Comparison of ENCODE assay signal across 15 cellular contexts in the genomic region with DNA sequence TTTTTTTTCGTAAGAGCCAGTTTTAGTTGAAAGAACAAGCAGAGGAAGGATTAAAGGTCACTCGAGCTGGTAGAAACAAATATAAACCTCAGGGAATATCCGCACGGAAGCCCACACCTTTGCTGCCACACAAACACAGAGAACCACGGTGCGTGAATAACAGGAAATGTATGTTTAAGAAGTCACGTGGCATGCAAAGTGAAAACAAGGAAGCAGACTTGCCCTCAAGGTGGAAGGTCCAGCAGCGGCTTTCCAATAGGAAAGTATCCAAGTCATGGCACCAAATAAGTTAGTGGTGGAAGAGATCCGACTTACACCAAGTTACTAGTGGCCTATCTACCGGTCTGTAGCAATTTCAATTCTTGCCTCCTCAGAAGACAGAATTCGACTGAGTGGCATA.
A peak's percentile ranks its signal among the peaks of the same experiment; 100 is the strongest.
DNase-seq lines count a peak whose midpoint lies in the region; ATAC-seq, FAIRE-seq and TF ChIP-seq lines count a peak whose summit lies in the region.
"Had no signal": no experiment of that assay in that cellular context is flagged by ENCODE, and none has a peak within 500 bp of the region (broad histone marks: within the 10 kb centered on the region; RNA-seq: fewer than 3 reads in every experiment).

No MANE protein-coding gene starts in this region.

- H3K9me3 ChIP-seq in K562 (replicated peaks; ENCODE audit: control insufficient read depth, insufficient read depth, low read depth, low read length) = no peaks in the 10 kb centered on the region
- H3K9me3 ChIP-seq in mucosa of descending colon = no peaks in the 10 kb centered on the region
- H3K9me3 ChIP-seq: A549, BE2C, HAP-1 had no signal

- H3K27ac Mint-ChIP-seq in chondrocyte (ENCODE audit: unreplicated experiment) = no peak overlapping the region
- H3K27ac Mint-ChIP-seq: CD4-positive, alpha-beta memory T cell had no signal

- POLR2A ChIA-PET in K562 (lab: Yijun Ruan, JAX) = no interaction called here

- CTCF ChIA-PET in K562 (lab: Yijun Ruan, JAX; ENCODE audit: low intra/inter-chr PET ratio) = no interaction called here

- H3K36me3 ChIP-seq in K562 (ENCODE audit: control insufficient read depth, insufficient read depth, low read length) (no peaks in the 10 kb centered on the region), mucosa of descending colon (ENCODE audit: low read depth) (no peaks in the 10 kb centered on the region)
- H3K36me3 ChIP-seq: BE2C, HAP-1 had no signal

- H2AFZ ChIP-seq in K562 (ENCODE audit: low read depth, low read length) = peak overlapping the region; percentile 85
- H2AFZ ChIP-seq: GM23248 had no signal

- no peaks in the 10 kb centered on the region for H4K20me1 ChIP-seq in K562 (replicated peaks; ENCODE audit: control insufficient read depth, insufficient read depth, low read length)

- no peaks in the 10 kb centered on the region for H3K4me1 ChIP-seq in K562 (replicated peaks in 1 of 2; ENCODE audit: control insufficient read depth in 2 of 2, insufficient read depth in 2 of 2, low read length in 2 of 2)
- H3K4me1 ChIP-seq in mucosa of descending colon (ENCODE audit: low read depth) = no peaks in the 10 kb centered on the region
- H3K4me1 ChIP-seq: A549, BE2C, HAP-1 had no signal

- TF ChIP-seq RAD21 in K562 (CRISPR knock-in tag; conservative IDR thresholded peaks at IDR 0.05 in 1 of 2, IDR thresholded peaks at IDR 0.05 in 1 of 2) = no peak

- no peak overlapping the region for H3K27ac ChIP-seq in K562 (ENCODE audit: extremely low read depth, low read depth, low read length)
- H3K27ac ChIP-seq: A549, C4-2B, GM23248 had no signal

- H3K36me3 Mint-ChIP-seq in chondrocyte (ENCODE audit: low read depth) = peaks cover 7% of the 10 kb centered on the region
- H3K36me3 Mint-ChIP-seq: CD4-positive, alpha-beta memory T cell had no signal

- WGBS in K562 (ENCODE audit: insufficient coverage, low coverage, missing lambda C conversion rate) = 10% methylated on average over 11 of the region's 11 CpGs

- TF ChIP-seq CTCF in K562 (IDR thresholded peaks at IDR 0.05 in 2 of 3, conservative IDR thresholded peaks at IDR 0.05 in 1 of 3; ENCODE audit: insufficient read depth in 2 of 3, low read depth in 1 of 3, low read length in 3 of 3) (no peak), mucosa of descending colon (IDR thresholded peaks at IDR 0.05) (no peak), chondrocyte (IDR thresholded peaks at IDR 0.05) (no peak)

- in situ Hi-C loops in K562 (cut with MboI) = no loop called here

- no peak overlapping the region for H3K4me3 Mint-ChIP-seq in chondrocyte (ENCODE audit: unreplicated experiment)
- H3K4me3 Mint-ChIP-seq: CD4-positive, alpha-beta memory T cell had no signal

- H3K4me3 ChIP-seq in K562 (no peak overlapping the region), mucosa of descending colon (no peak overlapping the region)
- H3K4me3 ChIP-seq: A549, GM23248, HAP-1 had no signal

- DNase-seq in DMS53 treated with DMSO at 0.1 percent for 48 hours (lab: John Stamatoyannopoulos, UW; ENCODE audit: unreplicated experiment) (peak; percentile 5), K562 (ENCODE audit: extremely low read depth in 1 of 4, low spot score in 3 of 4) (peak in 1 of 4 experiments; percentile 2), left colon (no peak), mucosa of descending colon (peak in 1 of 3 donors; percentile 4), chondrocyte (ENCODE audit: low spot score) (no peak), SKM-1 treated with dmso at 0.1 percent for 144 hours (lab: John Stamatoyannopoulos, UW; ENCODE audit: unreplicated experiment) (no peak)
- DNase-seq in activated CD4-positive, alpha-beta T cell treated with anti-CD3 and anti-CD28 coated beads, Interleukin-2, amount 50 U/mL, for 48 hours = no peak
- DNase-seq: BE2C; CD4-positive, alpha-beta memory T cell; GM23248 had no signal

- H3K27me3 ChIP-seq in K562 (ENCODE audit: control insufficient read depth in 2 of 2, insufficient read depth in 2 of 2, low read length in 2 of 2) = no peaks in the 10 kb centered on the region
- H3K27me3 ChIP-seq: BE2C had no signal

- no TSS peak for BruUV-seq in K562 (replicated peaks; lab: Mats Ljungman, UMichigan)

- intact Hi-C loops in K562 (cut with micrococcal nuclease) = no loop called here
- intact Hi-C loops in left colon (cut with DNase I, micrococcal nuclease) = no loop called here
- intact Hi-C loops in mucosa of descending colon (cut with DNase I, micrococcal nuclease) = no loop called here

- no peak for TF ChIP-seq POLR2A in K562 (conservative IDR thresholded peaks at IDR 0.05)

- H3K4me1 Mint-ChIP-seq in chondrocyte (ENCODE audit: low read depth) = no peaks in the 10 kb centered on the region
- H3K4me1 Mint-ChIP-seq: CD4-positive, alpha-beta memory T cell had no signal

- H3K79me2 ChIP-seq in K562 (ENCODE audit: control insufficient read depth, insufficient read depth, low read length) = no peaks in the 10 kb centered on the region

- H3K9ac ChIP-seq in K562 (ENCODE audit: insufficient read depth in 1 of 2, low read depth in 2 of 2, low read length in 2 of 2) = no peak overlapping the region
- H3K9ac ChIP-seq: GM23248 had no signal

- no peaks in the 10 kb centered on the region for H3K9me1 ChIP-seq in K562 (ENCODE audit: control insufficient read depth, insufficient read depth, low read length)

- peaks cover 36% of the 10 kb centered on the region for H3K9me3 Mint-ChIP-seq in chondrocyte (ENCODE audit: low read depth)

- TF ChIP-seq EP300 in K562 (IDR thresholded peaks at IDR 0.05; ENCODE audit: low read length) = no peak

- ATAC-seq in K562 (no peak), left colon (peak; percentile 59), mucosa of descending colon (peak; percentile 70)
- ATAC-seq: A549 had no signal

- no peaks in the 10 kb centered on the region for H3K27me3 Mint-ChIP-seq in chondrocyte (ENCODE audit: low read depth)
- H3K27me3 Mint-ChIP-seq: CD4-positive, alpha-beta memory T cell had no signal

- FAIRE-seq in K562 (lab: Jason Lieb, UNC) = no peak
- FAIRE-seq: A549, D721Med, HTR-8/SVneo had no signal

- H3K4me2 ChIP-seq in K562 (ENCODE audit: insufficient read depth, low read length) = 0 out of 2 replicates have a peak overlapping the region, but pooled peaks have one; percentile 1
- H3K4me2 ChIP-seq: A549 had no signal

TF ChIP-seq in K562, 482 proteins besides CTCF, POLR2A, EP300 and RAD21:
- TF ChIP-seq RAD51 (IDR thresholded peaks at IDR 0.05; ENCODE audit: borderline replicate concordance, low read depth) (peak; percentile 26; the same call in 1 of the 2 replicates), EP400 (IDR thresholded peaks at IDR 0.05) (no peak), CAMTA2 (CRISPR knock-in tag; conservative IDR thresholded peaks at IDR 0.05) (no peak), XRCC3 (IDR thresholded peaks at IDR 0.05) (no peak), TEAD4 (IDR thresholded peaks at IDR 0.05; ENCODE audit: low read length) (no peak), TEAD4 (CRISPR knock-in tag; IDR thresholded peaks at IDR 0.05; ENCODE audit: borderline replicate concordance) (no peak), JUN (IDR thresholded peaks at IDR 0.05; ENCODE audit: borderline replicate concordance, low read depth, low read length) (no peak), JUN (CRISPR knock-in tag; IDR thresholded peaks at IDR 0.05; ENCODE audit: borderline replicate concordance) (no peak)
- TF ChIP-seq, protein P1, sequence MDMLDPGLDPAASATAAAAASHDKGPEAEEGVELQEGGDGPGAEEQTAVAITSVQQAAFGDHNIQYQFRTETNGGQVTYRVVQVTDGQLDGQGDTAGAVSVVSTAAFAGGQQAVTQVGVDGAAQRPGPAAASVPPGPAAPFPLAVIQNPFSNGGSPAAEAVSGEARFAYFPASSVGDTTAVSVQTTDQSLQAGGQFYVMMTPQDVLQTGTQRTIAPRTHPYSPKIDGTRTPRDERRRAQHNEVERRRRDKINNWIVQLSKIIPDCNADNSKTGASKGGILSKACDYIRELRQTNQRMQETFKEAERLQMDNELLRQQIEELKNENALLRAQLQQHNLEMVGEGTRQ (CRISPR knock-in tag; IDR thresholded peaks at IDR 0.05) = peak; percentile 42
